ENCODE assay signal across 24 cellular contexts in genomic region chr1:94183197-94183815, GRCh38. TPM values are rescaled to one million over a fixed set of nuclear protein-coding genes. Genes with fewer than 3 reads are reported as not detected.
"Had no signal": no experiment of that assay in that cellular context is flagged by ENCODE, and none has a peak within 500 bp of the region (broad histone marks: within the 10 kb centered on the region; RNA-seq: fewer than 3 reads in every experiment).

No MANE protein-coding gene starts in this region.

- DNase-seq: activated CD4-positive, alpha-beta T cell treated with anti-CD3 and anti-CD28 coated beads, Interleukin-2, amount 10 ng/mL, durations not matched to agents 7 days and 5 days; activated CD8-positive, alpha-beta memory T cell treated with anti-CD3 and anti-CD28 coated beads, Interleukin-2, amount 50 U/mL, for 4 hours; activated naive CD4-positive, alpha-beta T cell treated with anti-CD3 and anti-CD28 coated beads, Interleukin-2, amount 10 ng/mL, durations not matched to agents 7 days and 5 days; activated naive CD8-positive, alpha-beta T cell treated with anti-CD3 and anti-CD28 coated beads, Interleukin-2, amount 50 U/mL, for 24 hours; activated T-cell treated with anti-CD3 and anti-CD28 coated beads, Interleukin-2, amount 50 U/mL, for 4 hours; anterior cingulate cortex; brain microvascular endothelial cell; dermis blood vessel endothelial cell; effector memory CD8-positive, alpha-beta T cell; foreskin melanocyte; glutamatergic neuron; kidney; left lung; naive thymus-derived CD8-positive, alpha-beta T cell; ovary; psoas muscle; right lobe of liver; small intestine; stimulated activated CD4-positive, alpha-beta T cell treated with anti-CD3 and anti-CD28 coated beads, Interleukin-15, amount 100 ng/mL, for 24 hours; stimulated activated CD4-positive, alpha-beta T cell treated with anti-CD3 and anti-CD28 coated beads, Interleukin-2, amount 100 ng/mL, for 48 hours; T1000 had no signal

- H3K4me3 Mint-ChIP-seq: activated CD4-positive, alpha-beta T cell treated with anti-CD3 and anti-CD28 coated beads, Interleukin-2, amount 10 ng/mL, durations not matched to agents 7 days and 5 days; activated naive CD4-positive, alpha-beta T cell treated with anti-CD3 and anti-CD28 coated beads, Interleukin-2, amount 10 ng/mL, durations not matched to agents 7 days and 5 days; activated naive CD8-positive, alpha-beta T cell treated with anti-CD3 and anti-CD28 coated beads, Interleukin-2, amount 50 U/mL, for 24 hours; activated T-cell treated with anti-CD3 and anti-CD28 coated beads, Interleukin-2, amount 50 U/mL, for 4 hours; effector memory CD8-positive, alpha-beta T cell; naive thymus-derived CD8-positive, alpha-beta T cell; stimulated activated naive CD8-positive, alpha-beta T cell treated with anti-CD3 and anti-CD28 coated beads, Interleukin-15, Interleukin-2, amounts not matched to agents 100 ng/mL and 50 ng/mL, for 24 hours had no signal

- H3K36me3 Mint-ChIP-seq: activated naive CD4-positive, alpha-beta T cell treated with anti-CD3 and anti-CD28 coated beads, Interleukin-2, amount 10 ng/mL, durations not matched to agents 7 days and 5 days; naive thymus-derived CD8-positive, alpha-beta T cell had no signal

- H3K27ac ChIP-seq: brain microvascular endothelial cell, left lung, ovary, psoas muscle, right lobe of liver, tibial nerve, vagina had no signal

- H3K36me3 ChIP-seq: ovary had no signal

- H3K4me3 ChIP-seq: left lung, ovary, psoas muscle, right lobe of liver, tibial nerve, vagina had no signal

- H3K4me1 ChIP-seq: left lung, psoas muscle, right lobe of liver, tibial nerve, vagina had no signal

- H3K4me1 Mint-ChIP-seq: activated CD4-positive, alpha-beta T cell treated with anti-CD3 and anti-CD28 coated beads, Interleukin-2, amount 10 ng/mL, durations not matched to agents 7 days and 5 days; activated naive CD4-positive, alpha-beta T cell treated with anti-CD3 and anti-CD28 coated beads, Interleukin-2, amount 10 ng/mL, durations not matched to agents 7 days and 5 days; activated naive CD8-positive, alpha-beta T cell treated with anti-CD3 and anti-CD28 coated beads, Interleukin-2, amount 50 U/mL, for 24 hours; naive thymus-derived CD8-positive, alpha-beta T cell had no signal

- FAIRE-seq: kidney, small intestine had no signal

- H3K9me3 ChIP-seq: left lung, ovary, psoas muscle, right lobe of liver, tibial nerve, vagina had no signal

- ATAC-seq: activated naive CD8-positive, alpha-beta T cell treated with anti-CD3 and anti-CD28 coated beads, Interleukin-2, amount 50 U/mL, for 24 hours; activated T-cell treated with anti-CD3 and anti-CD28 coated beads, Interleukin-2, amount 50 U/mL, for 4 hours; effector memory CD8-positive, alpha-beta T cell; left lung; naive thymus-derived CD8-positive, alpha-beta T cell; psoas muscle; right lobe of liver had no signal

- H3K27ac Mint-ChIP-seq: activated CD4-positive, alpha-beta T cell treated with anti-CD3 and anti-CD28 coated beads, Interleukin-2, amount 10 ng/mL, durations not matched to agents 7 days and 5 days; activated naive CD4-positive, alpha-beta T cell treated with anti-CD3 and anti-CD28 coated beads, Interleukin-2, amount 10 ng/mL, durations not matched to agents 7 days and 5 days; activated naive CD8-positive, alpha-beta T cell treated with anti-CD3 and anti-CD28 coated beads, Interleukin-2, amount 50 U/mL, for 24 hours; effector memory CD8-positive, alpha-beta T cell; naive thymus-derived CD8-positive, alpha-beta T cell; stimulated activated naive CD8-positive, alpha-beta T cell treated with anti-CD3 and anti-CD28 coated beads, Interleukin-15, Interleukin-2, amounts not matched to agents 100 ng/mL and 50 ng/mL, for 24 hours had no signal

- H3K27me3 ChIP-seq: brain microvascular endothelial cell, left lung, ovary, right lobe of liver, tibial nerve, vagina had no signal

- H3K9me3 Mint-ChIP-seq: activated CD4-positive, alpha-beta T cell treated with anti-CD3 and anti-CD28 coated beads, Interleukin-2, amount 10 ng/mL, durations not matched to agents 7 days and 5 days; activated naive CD4-positive, alpha-beta T cell treated with anti-CD3 and anti-CD28 coated beads, Interleukin-2, amount 10 ng/mL, durations not matched to agents 7 days and 5 days; activated naive CD8-positive, alpha-beta T cell treated with anti-CD3 and anti-CD28 coated beads, Interleukin-2, amount 50 U/mL, for 24 hours; activated T-cell treated with anti-CD3 and anti-CD28 coated beads, Interleukin-2, amount 50 U/mL, for 4 hours; effector memory CD8-positive, alpha-beta T cell; naive thymus-derived CD8-positive, alpha-beta T cell; stimulated activated naive CD8-positive, alpha-beta T cell treated with anti-CD3 and anti-CD28 coated beads, Interleukin-15, Interleukin-2, amounts not matched to agents 100 ng/mL and 50 ng/mL, for 24 hours had no signal

RNA-seq across cellular contexts. Expression of gene ARHGAP29, which starts 54.1 kb away (rescaled TPM):
- total RNA-seq: activated CD4-positive, alpha-beta T cell treated with anti-CD3 and anti-CD28 coated beads, Interleukin-2, amount 10 ng/mL, durations not matched to agents 7 days and 5 days; naive thymus-derived CD8-positive, alpha-beta T cell had no signal
- polyA plus RNA-seq: naive thymus-derived CD8-positive, alpha-beta T cell had no signal
